Comparison of ENCODE assay signal across 8 cellular contexts in genomic region chrX:73850124-73851013, GRCh38. TPM values are rescaled to one million over a fixed set of nuclear protein-coding genes. Genes with fewer than 3 reads are reported as not detected.
DNase-seq lines count a peak whose midpoint lies in the region; FAIRE-seq and TF ChIP-seq lines count a peak whose summit lies in the region.

No MANE protein-coding gene starts in this region.

- H3K4me1 ChIP-seq in astrocyte (ENCODE audit: insufficient read depth, low read length) (no peaks in the 10 kb centered on the region), mesendoderm (ENCODE audit: control insufficient read depth, low read depth, low read length) (no peaks in the 10 kb centered on the region)

- no peak overlapping the region for H3K4me3 Mint-ChIP-seq in Calu3 (ENCODE audit: low read depth, unreplicated experiment)
- H3K4me3 Mint-ChIP-seq in astrocyte (ENCODE audit: unreplicated experiment) = no peak overlapping the region

- H4K8ac ChIP-seq in mesendoderm (ENCODE audit: low read depth, low read length) = no peak overlapping the region

- H3K27ac Mint-ChIP-seq in Calu3 (ENCODE audit: unreplicated experiment) (no peak overlapping the region), astrocyte (ENCODE audit: unreplicated experiment) (no peak overlapping the region)

- H3K36me3 ChIP-seq in astrocyte (ENCODE audit: insufficient read depth, low read length) (no peaks in the 10 kb centered on the region), mesendoderm (ENCODE audit: control insufficient read depth, insufficient read depth, low read length) (no peaks in the 10 kb centered on the region)

- no peak overlapping the region for H4K5ac ChIP-seq in mesendoderm (ENCODE audit: low read length)

- DNase-seq in Calu3 (peak; percentile 36), HPDE6-E6E7 (ENCODE audit: extremely low spot score) (peak; percentile 37), astrocyte (ENCODE audit: low read depth) (peak; percentile 29), mesendoderm (peak; percentile 63), NCI-H187 treated with DMSO at 0.1 percent for 48 hours (lab: John Stamatoyannopoulos, UW) (no peak), Ammon's horn (ENCODE audit: low spot score) (no peak), NCI-H2029 (lab: John Stamatoyannopoulos, UW) (no peak)
- DNase-seq in stimulated activated CD4-positive, alpha-beta T cell treated with anti-CD3 and anti-CD28 coated beads, Interleukin-1b, Interleukin-23, amount 100 ng/mL, for 48 hours = no peak

- no TSS peak for BruUV-seq in Calu3 (replicated peaks; lab: Mats Ljungman, UMichigan)

- H3K4me3 ChIP-seq in astrocyte (ENCODE audit: insufficient read depth, low read depth, low read length) (no peak overlapping the region), mesendoderm (ENCODE audit: low read length) (no peak overlapping the region)

- TF ChIP-seq CTCF in Calu3 (IDR thresholded peaks at IDR 0.05; ENCODE audit: unreplicated experiment) (no peak), astrocyte (IDR thresholded peaks at IDR 0.05; ENCODE audit: insufficient read depth, low read depth, low read length) (no peak)

- no peak overlapping the region for H3K23ac ChIP-seq in mesendoderm (ENCODE audit: low read length)

- H2AFZ ChIP-seq in astrocyte (ENCODE audit: low read depth, low read length) = no peak overlapping the region

- H3K27me3 Mint-ChIP-seq in Calu3 (ENCODE audit: unreplicated experiment) (peaks cover 5% of the 10 kb centered on the region), astrocyte (ENCODE audit: low read depth, unreplicated experiment) (no peaks in the 10 kb centered on the region)

- H3K4me2 ChIP-seq in astrocyte (ENCODE audit: low read length) (no peak overlapping the region), mesendoderm (ENCODE audit: low read length) (no peak overlapping the region)

- H3K79me1 ChIP-seq in mesendoderm (ENCODE audit: low read length) = no peaks in the 10 kb centered on the region

- no peak overlapping the region for H3K18ac ChIP-seq in mesendoderm (ENCODE audit: low read length)

- H3K9me3 ChIP-seq in astrocyte (ENCODE audit: insufficient read depth, low read depth, low read length) = no peaks in the 10 kb centered on the region

- H3K9ac ChIP-seq in astrocyte (ENCODE audit: low read length) (no peak overlapping the region), mesendoderm (ENCODE audit: low read length) (no peak overlapping the region)

- H2BK5ac ChIP-seq in mesendoderm (ENCODE audit: low read length) = no peak overlapping the region

- peak; percentile 91 for FAIRE-seq in astrocyte (lab: Jason Lieb, UNC)

- H3K9me3 Mint-ChIP-seq in Calu3 (ENCODE audit: low read depth, unreplicated experiment) (peaks cover 4% of the 10 kb centered on the region), astrocyte (ENCODE audit: unreplicated experiment) (no peaks in the 10 kb centered on the region)

- no peaks in the 10 kb centered on the region for H4K20me1 ChIP-seq in astrocyte (ENCODE audit: insufficient read depth, low read length)

- H2BK15ac ChIP-seq in mesendoderm (replicated peaks; ENCODE audit: low read depth) = no peak overlapping the region

- WGBS in mesendoderm (ENCODE audit: extremely low coverage, insufficient coverage, low lambda C conversion rate) = no CpG with 5 or more reads among the region's 5 CpGs

- H3K79me2 ChIP-seq in astrocyte (ENCODE audit: insufficient read depth, low read length) (no peaks in the 10 kb centered on the region), mesendoderm (ENCODE audit: control insufficient read depth, insufficient read depth, low read length) (no peaks in the 10 kb centered on the region)

- no peaks in the 10 kb centered on the region for H3K27me3 ChIP-seq in astrocyte (ENCODE audit: insufficient read depth, low read length)
- no peaks in the 10 kb centered on the region for H3K27me3 ChIP-seq in mesendoderm (ENCODE audit: insufficient read depth, low read length, poor library complexity)

- no peaks in the 10 kb centered on the region for H3K36me3 Mint-ChIP-seq in Calu3 (ENCODE audit: insufficient read depth, unreplicated experiment)
- H3K36me3 Mint-ChIP-seq in astrocyte (ENCODE audit: low read depth, unreplicated experiment) = no peaks in the 10 kb centered on the region

- CTCF ChIA-PET in Calu3 (lab: Charles Lee) = no interaction called here

- no peak overlapping the region for H3K56ac ChIP-seq in mesendoderm (ENCODE audit: low read length)

- no peak overlapping the region for H2BK120ac ChIP-seq in mesendoderm (ENCODE audit: low read depth, low read length)

- H3K27ac ChIP-seq in astrocyte (ENCODE audit: low read depth, low read length) (no peak overlapping the region), mesendoderm (ENCODE audit: low read depth, low read length) (no peak overlapping the region)

- no peak overlapping the region for H2AK5ac ChIP-seq in mesendoderm (ENCODE audit: low read length)

- no peak overlapping the region for H3K4ac ChIP-seq in mesendoderm (ENCODE audit: low read depth, low read length)

- no peaks in the 10 kb centered on the region for H3K4me1 Mint-ChIP-seq in Calu3 (ENCODE audit: low read depth, unreplicated experiment)
- no peaks in the 10 kb centered on the region for H3K4me1 Mint-ChIP-seq in astrocyte (ENCODE audit: low read depth, unreplicated experiment)

- intact Hi-C loops in Calu3 (cut with micrococcal nuclease; ENCODE audit: unreplicated experiment) = no loop called here

RNA-seq across cellular contexts. Expression of gene XIST, which starts 2.1 kb away (rescaled TPM):
- total RNA-seq in Calu3 (2022) (0.07 and 0.14 TPM in 2 replicates), astrocyte (not detected in 2 replicates)
- 0.01 TPM for polyA plus RNA-seq in mesendoderm (2013, experiment 1 of 2)
- 0.04 TPM for polyA plus RNA-seq in mesendoderm (2013, experiment 2 of 2)

Comparison
In these comparisons a context has a peak if more than half of its experiments do, and no peak if none do; other contexts are left out.
1. DNase-seq: peak in Calu3 (single experiment), HPDE6-E6E7 (single experiment), astrocyte (single experiment) and mesendoderm (single experiment); none in NCI-H187 treated with DMSO at 0.1 percent for 48 hours (single experiment), Ammon's horn (single experiment), stimulated activated CD4-positive, alpha-beta T cell treated with anti-CD3 and anti-CD28 coated beads, Interleukin-1b, Interleukin-23, amount 100 ng/mL, for 48 hours (single experiment) and NCI-H2029 (single experiment).